In the genomic region with DNA sequence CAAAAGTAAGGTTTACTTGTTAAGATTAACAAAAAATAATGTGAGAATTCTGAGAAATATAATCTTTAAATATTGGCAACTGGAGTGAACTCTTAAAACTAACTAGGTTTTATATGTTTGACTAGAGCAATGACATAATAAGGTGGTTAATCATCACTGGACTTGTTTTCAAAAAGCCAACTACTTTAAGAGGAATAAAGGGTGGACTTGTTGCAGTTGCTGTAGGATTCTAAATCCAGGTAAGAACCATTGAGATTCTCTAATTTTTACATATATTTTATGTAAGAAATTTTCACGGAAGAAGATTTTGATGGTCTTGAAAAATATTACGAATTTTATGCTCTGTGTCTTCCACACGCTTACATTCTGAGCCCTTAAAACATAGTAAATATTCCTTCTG, we compare ENCODE assay signal across 23 cellular contexts. TPM values are rescaled to one million over a fixed set of nuclear protein-coding genes. Genes with fewer than 3 reads are reported as not detected.
DNase-seq lines count a peak whose midpoint lies in the region; ATAC-seq, FAIRE-seq and TF ChIP-seq lines count a peak whose summit lies in the region.
"Had no signal": no experiment of that assay in that cellular context is flagged by ENCODE, and none has a peak within 500 bp of the region (broad histone marks: within the 10 kb centered on the region; RNA-seq: fewer than 3 reads in every experiment).

TSS of gene SLCO1B1 (plus strand) at position 197 of the 400 bp plus-strand sequence. CDS start 10,381 bp downstream, outside the sequence.

- no peak within 1 kb of the TSS for H3K4me3 Mint-ChIP-seq in activated CD8-positive, alpha-beta T cell treated with anti-CD3 and anti-CD28 coated beads for 36 hours
- H3K4me3 Mint-ChIP-seq: CD4-positive, alpha-beta memory T cell; HFFc6 had no signal

- no peaks in the 10 kb centered on the region for H3K27me3 Mint-ChIP-seq in activated CD8-positive, alpha-beta T cell treated with anti-CD3 and anti-CD28 coated beads for 36 hours
- H3K27me3 Mint-ChIP-seq: CD4-positive, alpha-beta memory T cell had no signal

- H3K4me1 ChIP-seq in A549: peaks cover 18% of the 10 kb centered on the region
- peaks cover 5% of the 10 kb centered on the region for H3K4me1 ChIP-seq in adipocyte (ENCODE audit: control insufficient read depth, insufficient read depth, low read length)
- peaks cover 0 to 15% (median 2%) of the 10 kb centered on the region in 4 donors for H3K4me1 ChIP-seq in right lobe of liver
- H3K4me1 ChIP-seq: HAP-1 had no signal

- DNase-seq in A549 (ENCODE audit: low read depth in 1 of 2, low spot score in 1 of 2) (no peak), adipocyte (ENCODE audit: low read depth) (no peak), right lobe of liver (no peak), left cardiac atrium (no peak)
- no peak for DNase-seq in activated CD8-positive, alpha-beta T cell treated with anti-CD3 and anti-CD28 coated beads for 36 hours
- DNase-seq: 8988T; C1 segment of cervical spinal cord; Calu3; CD4-positive, alpha-beta memory T cell; COR-L47; DMS53; DMS79 treated with DMSO at 0.1 percent for 48 hours; GF-D8; GOT3; HFFc6 had no signal

- H3K36me3 ChIP-seq in adipocyte (ENCODE audit: control insufficient read depth, insufficient read depth, low read length, severe bottlenecking): no peaks in the 10 kb centered on the region
- no peaks in the 10 kb centered on the region for H3K36me3 ChIP-seq in right lobe of liver
- H3K36me3 ChIP-seq: HAP-1 had no signal

- no peaks in the 10 kb centered on the region for H3K9me3 ChIP-seq in A549
- H3K9me3 ChIP-seq in adipocyte (ENCODE audit: control insufficient read depth, low read length): no peaks in the 10 kb centered on the region
- no peaks in the 10 kb centered on the region for H3K9me3 ChIP-seq in right lobe of liver
- H3K9me3 ChIP-seq: HAP-1 had no signal

- no peak within 1 kb of the TSS for H3K27ac Mint-ChIP-seq in activated CD8-positive, alpha-beta T cell treated with anti-CD3 and anti-CD28 coated beads for 36 hours
- H3K27ac Mint-ChIP-seq: CD4-positive, alpha-beta memory T cell; HFFc6 had no signal

- TF ChIP-seq RAD21 in A549 (conservative IDR thresholded peaks at IDR 0.05 in 1 of 2, IDR thresholded peaks at IDR 0.05 in 1 of 2): no peak

- H3K4me3 ChIP-seq in A549 (no peak within 1 kb of the TSS), adipocyte (ENCODE audit: low read length) (peak within 1 kb of the TSS; percentile 35), right lobe of liver (peak within 1 kb of the TSS; percentile 15 to 62 (median 42))
- H3K4me3 ChIP-seq: HAP-1 had no signal

- TF ChIP-seq POLR2A in A549 (IDR thresholded peaks at IDR 0.05; ENCODE audit: low read length): no peak
- peak; percentile 50 for TF ChIP-seq POLR2A in right lobe of liver (IDR thresholded peaks at IDR 0.05)

- no peak for ATAC-seq in A549
- ATAC-seq in right lobe of liver: peak; percentile 66 to 75 (median 72)
- ATAC-seq in HG02588 (IDR thresholded peaks at IDR 0.05; ENCODE audit: unreplicated experiment): no peak
- ATAC-seq in activated CD8-positive, alpha-beta T cell treated with anti-CD3 and anti-CD28 coated beads for 36 hours: no peak
- ATAC-seq in left cardiac atrium: no peak

- no peak for TF ChIP-seq EP300 in A549 (IDR thresholded peaks at IDR 0.05)

- no peak within 1 kb of the TSS for H3K9ac ChIP-seq in adipocyte (ENCODE audit: low read length)

- 82% methylated on average over 3 of the region's 3 CpGs for WGBS in A549 (ENCODE audit: missing lambda C conversion rate)
- 39% methylated on average over 3 of the region's 3 CpGs for WGBS in right lobe of liver (ENCODE audit: insufficient coverage, low coverage, low lambda C conversion rate, missing lambda C conversion rate)

- H3K27me3 ChIP-seq in adipocyte (replicated peaks; ENCODE audit: control insufficient read depth, insufficient read depth, low read length) (no peaks in the 10 kb centered on the region), right lobe of liver (no peaks in the 10 kb centered on the region)

- intact Hi-C loops in right lobe of liver (cut with DNase I): no loop called here
- intact Hi-C loops in activated CD8-positive, alpha-beta T cell treated with anti-CD3 and anti-CD28 coated beads for 36 hours (cut with micrococcal nuclease): no loop called here
- intact Hi-C loops in left cardiac atrium (cut with DNase I): no loop called here

- H3K27ac ChIP-seq in A549: peak within 1 kb of the TSS; percentile 3 to 5; a peak in 3 of 6 replicates
- peak within 1 kb of the TSS in 2 of 3 donors; percentile 56 to 66 for H3K27ac ChIP-seq in right lobe of liver

- POLR2A ChIA-PET in A549 (lab: Yijun Ruan, JAX): no interaction called here
- POLR2A ChIA-PET in activated CD8-positive, alpha-beta T cell treated with anti-CD3 and anti-CD28 coated beads for 36 hours (lab: Charles Lee): no interaction called here

- H3K36me3 Mint-ChIP-seq in activated CD8-positive, alpha-beta T cell treated with anti-CD3 and anti-CD28 coated beads for 36 hours (ENCODE audit: low read depth): no peaks in the 10 kb centered on the region
- H3K36me3 Mint-ChIP-seq: CD4-positive, alpha-beta memory T cell had no signal

- peak within 1 kb of the TSS; percentile 33 for H3K4me2 ChIP-seq in A549

- H3K4me1 Mint-ChIP-seq in activated CD8-positive, alpha-beta T cell treated with anti-CD3 and anti-CD28 coated beads for 36 hours (ENCODE audit: low read depth): no peaks in the 10 kb centered on the region
- H3K4me1 Mint-ChIP-seq: CD4-positive, alpha-beta memory T cell had no signal

- TF ChIP-seq CTCF in A549 (IDR thresholded peaks at IDR 0.05) (no peak), right lobe of liver (IDR thresholded peaks at IDR 0.05) (no peak)
- TF ChIP-seq CTCF in activated CD8-positive, alpha-beta T cell treated with anti-CD3 and anti-CD28 coated beads for 36 hours (IDR thresholded peaks at IDR 0.05): no peak

- peaks cover 4% of the 10 kb centered on the region for H3K9me3 Mint-ChIP-seq in activated CD8-positive, alpha-beta T cell treated with anti-CD3 and anti-CD28 coated beads for 36 hours

- FAIRE-seq in A549 (lab: Jason Lieb, UNC): no peak
- FAIRE-seq: GM12891, H54 had no signal

- CTCF ChIA-PET in A549 (lab: Yijun Ruan, JAX): no interaction called here
- CTCF ChIA-PET in activated CD8-positive, alpha-beta T cell treated with anti-CD3 and anti-CD28 coated beads for 36 hours (lab: Charles Lee): no interaction called here

TF ChIP-seq in A549, 52 proteins besides CTCF, POLR2A, EP300 and RAD21:
- no peak for TF ChIP-seq CBX2 (IDR thresholded peaks at IDR 0.05; ENCODE audit: borderline replicate concordance, low read depth)
- TF ChIP-seq HDAC2 (IDR thresholded peaks at IDR 0.05): no peak
- no peak for TF ChIP-seq HEYL (CRISPR knock-in tag; IDR thresholded peaks at IDR 0.05)
- no peak for TF ChIP-seq KDM5A (IDR thresholded peaks at IDR 0.05)
- no peak for TF ChIP-seq ZFP36 (IDR thresholded peaks at IDR 0.05; ENCODE audit: borderline replicate concordance, partially characterized antibody)
- TF ChIP-seq, protein P1, sequence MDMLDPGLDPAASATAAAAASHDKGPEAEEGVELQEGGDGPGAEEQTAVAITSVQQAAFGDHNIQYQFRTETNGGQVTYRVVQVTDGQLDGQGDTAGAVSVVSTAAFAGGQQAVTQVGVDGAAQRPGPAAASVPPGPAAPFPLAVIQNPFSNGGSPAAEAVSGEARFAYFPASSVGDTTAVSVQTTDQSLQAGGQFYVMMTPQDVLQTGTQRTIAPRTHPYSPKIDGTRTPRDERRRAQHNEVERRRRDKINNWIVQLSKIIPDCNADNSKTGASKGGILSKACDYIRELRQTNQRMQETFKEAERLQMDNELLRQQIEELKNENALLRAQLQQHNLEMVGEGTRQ (IDR thresholded peaks at IDR 0.05): no peak
- no peak for TF ChIP-seq MYC (IDR thresholded peaks at IDR 0.05; ENCODE audit: borderline replicate concordance, low read length)
- no peak for TF ChIP-seq MAZ (IDR thresholded peaks at IDR 0.05; ENCODE audit: borderline replicate concordance, low read depth, low read length)
- TF ChIP-seq SMC3 (IDR thresholded peaks at IDR 0.05): no peak
TF ChIP-seq in A549: peak in this region for 0.

RNA-seq across cellular contexts. Expression of gene SLCO1B1, which starts in this region (rescaled TPM):
- 2.0 and 2.4 TPM in 2 replicates for polyA plus RNA-seq in A549 (2011; rRNA removed)
- 0.08 TPM in 2 replicates for polyA plus RNA-seq in A549 (2012; cell fraction: cytosol; rRNA removed)
- polyA plus RNA-seq in A549 (2012; cell fraction: nucleus; rRNA removed): 0.16 and 0.38 TPM in 2 replicates
- polyA plus RNA-seq in A549 (2017; fragmentation: RNase III; extraction: RNeasy Plus Mini Kit Qiagen cat#74134 plus additional on column Dnase treatment): 1.5 to 2.0 TPM (median 1.5 TPM) in 3 replicates
- 1.1 and 1.2 TPM in 2 replicates for polyA minus RNA-seq in A549 (2011; rRNA and poly(A)+ RNA removed)
- 100 to 1,000 TPM; 126 to 285 (median 145) TPM for total RNA-seq in right lobe of liver
- total RNA-seq in activated CD8-positive, alpha-beta T cell treated with anti-CD3 and anti-CD28 coated beads for 36 hours: not detected
- not detected for total RNA-seq in left cardiac atrium
- total RNA-seq: A673; CD4-positive, alpha-beta memory T cell; Daoy; G401; HFFc6 had no signal
- polyA plus RNA-seq: BJ; CD4-positive, alpha-beta memory T cell had no signal

Comparison
In these comparisons a context has a peak if more than half of its experiments do, and no peak if none do; other contexts are left out.
1. RNA of gene SLCO1B1 (total RNA-seq): 126 to 285 TPM in right lobe of liver; not detected in activated CD8-positive, alpha-beta T cell treated with anti-CD3 and anti-CD28 coated beads for 36 hours and not detected in left cardiac atrium; every median in the first group is over 100 times any median in the second.
2. ATAC-seq: peak in right lobe of liver (4 of 4); none in A549 (0 of 2), HG02588 (single experiment), activated CD8-positive, alpha-beta T cell treated with anti-CD3 and anti-CD28 coated beads for 36 hours (single experiment) and left cardiac atrium (0 of 2).